25 cellular contexts compared by ENCODE assay signal in the genomic region with DNA sequence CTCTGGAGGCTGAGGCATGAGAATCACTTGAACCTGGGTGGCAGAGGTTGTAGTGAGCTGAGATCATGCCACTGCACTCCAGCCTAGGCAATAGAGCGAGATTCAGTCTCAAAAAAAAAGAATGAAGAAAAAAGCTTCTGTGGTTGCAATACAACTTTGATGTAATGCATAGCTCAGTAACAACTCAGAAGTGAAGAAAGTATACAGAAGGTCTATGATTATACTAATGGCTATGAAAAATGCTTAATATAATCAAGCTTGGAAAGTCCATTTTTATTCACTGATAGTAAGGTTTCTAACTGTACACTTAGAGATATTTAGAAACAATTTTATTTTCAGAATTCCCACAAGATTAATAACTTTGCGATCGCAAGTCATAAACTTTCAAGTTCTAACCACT.
"Had no signal": no experiment of that assay in that cellular context is flagged by ENCODE, and none has a peak within 500 bp of the region (broad histone marks: within the 10 kb centered on the region; RNA-seq: fewer than 3 reads in every experiment).

No MANE protein-coding gene starts in this region.

- H3K27ac Mint-ChIP-seq: activated CD4-positive, alpha-beta memory T cell treated with anti-CD3 and anti-CD28 coated beads for 36 hours; activated CD4-positive, alpha-beta T cell treated with anti-CD3 and anti-CD28 coated beads, Interleukin-2, amount 10 ng/mL, durations not matched to agents 24 days and 14 days; activated naive CD4-positive, alpha-beta T cell treated with anti-CD3 and anti-CD28 coated beads, Interleukin-2, amount 50 U/mL, for 24 hours; activated naive CD8-positive, alpha-beta T cell treated with anti-CD3 and anti-CD28 coated beads, Interleukin-2, amount 50 U/mL, for 24 hours; activated T-helper 17 cell treated with anti-CD3 and anti-CD28 coated beads, Interleukin-2, amount 50 U/mL, for 72 hours had no signal

- H3K36me3 Mint-ChIP-seq: activated CD4-positive, alpha-beta memory T cell treated with anti-CD3 and anti-CD28 coated beads for 36 hours; activated naive CD4-positive, alpha-beta T cell treated with anti-CD3 and anti-CD28 coated beads, Interleukin-2, amount 50 U/mL, for 24 hours had no signal

- H2AFZ ChIP-seq: parathyroid adenoma had no signal

- ATAC-seq: activated CD4-positive, CD25-positive, alpha-beta regulatory T cell treated with anti-CD3 and anti-CD28 coated beads, Interleukin-2, amount 50 U/mL, for 24 hours; activated naive CD8-positive, alpha-beta T cell treated with anti-CD3 and anti-CD28 coated beads, Interleukin-2, amount 50 U/mL, for 24 hours; activated T-cell treated with anti-CD3 and anti-CD28 coated beads, Interleukin-2, amount 50 U/mL, for 4 hours; activated T-helper 17 cell treated with anti-CD3 and anti-CD28 coated beads, Interleukin-2, amount 50 U/mL, for 72 hours; heart right ventricle; psoas muscle had no signal

- H3K4me3 ChIP-seq: esophagus squamous epithelium, heart right ventricle, left ventricle myocardium inferior, lung, psoas muscle, spleen, tibial nerve had no signal

- H3K4me3 Mint-ChIP-seq: activated CD4-positive, alpha-beta memory T cell treated with anti-CD3 and anti-CD28 coated beads for 36 hours; activated CD4-positive, alpha-beta T cell treated with anti-CD3 and anti-CD28 coated beads, Interleukin-2, amount 10 ng/mL, durations not matched to agents 24 days and 14 days; activated naive CD4-positive, alpha-beta T cell treated with anti-CD3 and anti-CD28 coated beads, Interleukin-2, amount 50 U/mL, for 24 hours; activated naive CD8-positive, alpha-beta T cell treated with anti-CD3 and anti-CD28 coated beads, Interleukin-2, amount 50 U/mL, for 24 hours; activated T-cell treated with anti-CD3 and anti-CD28 coated beads, Interleukin-2, amount 50 U/mL, for 4 hours; activated T-helper 17 cell treated with anti-CD3 and anti-CD28 coated beads, Interleukin-2, amount 50 U/mL, for 72 hours; nephron progenitor cell had no signal

- H3K36me3 ChIP-seq: esophagus squamous epithelium, heart right ventricle, left ventricle myocardium inferior, spleen, tibial nerve, WERI-Rb-1 had no signal

- H3K79me2 ChIP-seq: parathyroid adenoma had no signal

- H3K9me3 ChIP-seq: esophagus squamous epithelium, heart right ventricle, left ventricle myocardium inferior, psoas muscle, spleen, tibial nerve had no signal

- H3K27me3 Mint-ChIP-seq: activated CD4-positive, alpha-beta memory T cell treated with anti-CD3 and anti-CD28 coated beads for 36 hours; activated naive CD4-positive, alpha-beta T cell treated with anti-CD3 and anti-CD28 coated beads, Interleukin-2, amount 50 U/mL, for 24 hours; activated naive CD8-positive, alpha-beta T cell treated with anti-CD3 and anti-CD28 coated beads, Interleukin-2, amount 50 U/mL, for 24 hours had no signal

- H3K27ac ChIP-seq: heart right ventricle, left ventricle myocardium inferior, parathyroid adenoma, psoas muscle, spleen, tibial nerve, WERI-Rb-1 had no signal

- FAIRE-seq: colon, TTC549 had no signal

- H3K4me1 ChIP-seq: heart right ventricle, left ventricle myocardium inferior, parathyroid adenoma, psoas muscle, spleen, tibial nerve had no signal

- H3K9ac ChIP-seq: parathyroid adenoma had no signal

- H3K9me3 Mint-ChIP-seq: activated CD4-positive, alpha-beta memory T cell treated with anti-CD3 and anti-CD28 coated beads for 36 hours; activated CD4-positive, alpha-beta T cell treated with anti-CD3 and anti-CD28 coated beads, Interleukin-2, amount 10 ng/mL, durations not matched to agents 24 days and 14 days; activated naive CD4-positive, alpha-beta T cell treated with anti-CD3 and anti-CD28 coated beads, Interleukin-2, amount 50 U/mL, for 24 hours; activated naive CD8-positive, alpha-beta T cell treated with anti-CD3 and anti-CD28 coated beads, Interleukin-2, amount 50 U/mL, for 24 hours; activated T-cell treated with anti-CD3 and anti-CD28 coated beads, Interleukin-2, amount 50 U/mL, for 4 hours; activated T-helper 17 cell treated with anti-CD3 and anti-CD28 coated beads, Interleukin-2, amount 50 U/mL, for 72 hours had no signal

- H3K4me1 Mint-ChIP-seq: activated T-helper 17 cell treated with anti-CD3 and anti-CD28 coated beads, Interleukin-2, amount 50 U/mL, for 72 hours had no signal

- H3K27me3 ChIP-seq: esophagus squamous epithelium, heart right ventricle, spleen, tibial nerve had no signal

- DNase-seq: activated CD4-positive, alpha-beta memory T cell treated with anti-CD3 and anti-CD28 coated beads for 36 hours; activated CD4-positive, alpha-beta T cell treated with anti-CD3 and anti-CD28 coated beads, Interleukin-2, amount 10 ng/mL, durations not matched to agents 24 days and 14 days; activated CD8-positive, alpha-beta memory T cell treated with anti-CD3 and anti-CD28 coated beads, Interleukin-2, amount 50 U/mL, for 48 hours; activated naive CD8-positive, alpha-beta T cell treated with anti-CD3 and anti-CD28 coated beads, Interleukin-2, amount 50 U/mL, for 24 hours; activated T-cell treated with anti-CD3 and anti-CD28 coated beads, Interleukin-2, amount 50 U/mL, for 4 hours; amygdala; dermis blood vessel endothelial cell; effector CD4-positive, alpha-beta T cell; esophagus squamous epithelium; foreskin melanocyte; heart right ventricle; left ventricle myocardium inferior; nephron progenitor cell; psoas muscle; spleen; stimulated activated naive CD4-positive, alpha-beta T cell had no signal
